11 cellular contexts compared by ENCODE assay signal in genomic region chr22:17098379-17098819, GRCh38. TPM values are rescaled to one million over a fixed set of nuclear protein-coding genes. Genes with fewer than 3 reads are reported as not detected.
A peak's percentile ranks its signal among the peaks of the same experiment; 100 is the strongest.
DNase-seq lines count a peak whose midpoint lies in the region; ATAC-seq and TF ChIP-seq lines count a peak whose summit lies in the region.
"Had no signal": no experiment of that assay in that cellular context is flagged by ENCODE, and none has a peak within 500 bp of the region (broad histone marks: within the 10 kb centered on the region; RNA-seq: fewer than 3 reads in every experiment).

No MANE protein-coding gene starts in this region.

- no peaks in the 10 kb centered on the region for H3K9me3 Mint-ChIP-seq in activated T-cell treated with anti-CD3 and anti-CD28 coated beads, Interleukin-2, amount 50 U/mL, for 4 hours
- no peaks in the 10 kb centered on the region for H3K9me3 Mint-ChIP-seq in stimulated activated naive B cell treated with anti-CD40 and anti-IgM and Interleukin-4, amounts not matched to agents 10 μg/mL and 1 μg/mL and 100 μg/mL, for 72 hours

- H3K4me3 ChIP-seq in effector memory CD4-positive, alpha-beta T cell (ENCODE audit: insufficient read depth, low read depth, low read length, poor library complexity, severe bottlenecking), result no peak overlapping the region
- H3K4me3 ChIP-seq in prostate gland, result no peak overlapping the region
- H3K4me3 ChIP-seq: smooth muscle cell had no signal

- no peaks in the 10 kb centered on the region for H3K9me3 ChIP-seq in effector memory CD4-positive, alpha-beta T cell (ENCODE audit: control insufficient read depth, low read length)
- H3K9me3 ChIP-seq in prostate gland, result no peaks in the 10 kb centered on the region

- H3K36me3 ChIP-seq in effector memory CD4-positive, alpha-beta T cell (ENCODE audit: control insufficient read depth, insufficient read depth, low read length), result peaks cover 46% of the 10 kb centered on the region
- H3K36me3 ChIP-seq in prostate gland, result peaks cover 10 to 18% of the 10 kb centered on the region in 2 donors

- ATAC-seq in activated T-cell treated with anti-CD3 and anti-CD28 coated beads, Interleukin-2, amount 50 U/mL, for 4 hours, result peak; percentile 67 to 80
- peak; percentile 74 to 87 for ATAC-seq in stimulated activated naive B cell treated with anti-CD40 and anti-IgM and Interleukin-4, amounts not matched to agents 10 μg/mL and 1 μg/mL and 100 μg/mL, for 72 hours (replicated peaks)
- ATAC-seq in HG03469 (IDR thresholded peaks at IDR 0.05; ENCODE audit: unreplicated experiment), result no peak

- WGBS in prostate gland, result 79% methylated on average over 7 of the region's 7 CpGs

- no peak overlapping the region for H3K4me3 Mint-ChIP-seq in activated T-cell treated with anti-CD3 and anti-CD28 coated beads, Interleukin-2, amount 50 U/mL, for 4 hours
- H3K4me3 Mint-ChIP-seq in stimulated activated naive B cell treated with anti-CD40 and anti-IgM and Interleukin-4, amounts not matched to agents 10 μg/mL and 1 μg/mL and 100 μg/mL, for 72 hours, result no peak overlapping the region

- TF ChIP-seq POLR2A in prostate gland (IDR thresholded peaks at IDR 0.05), result no peak

- no peaks in the 10 kb centered on the region for H3K27me3 Mint-ChIP-seq in activated T-cell treated with anti-CD3 and anti-CD28 coated beads, Interleukin-2, amount 50 U/mL, for 4 hours (ENCODE audit: low read depth)
- H3K27me3 Mint-ChIP-seq in stimulated activated naive B cell treated with anti-CD40 and anti-IgM and Interleukin-4, amounts not matched to agents 10 μg/mL and 1 μg/mL and 100 μg/mL, for 72 hours, result no peaks in the 10 kb centered on the region

- H3K27ac Mint-ChIP-seq in stimulated activated naive B cell treated with anti-CD40 and anti-IgM and Interleukin-4, amounts not matched to agents 10 μg/mL and 1 μg/mL and 100 μg/mL, for 72 hours, result no peak overlapping the region

- H3K4me1 ChIP-seq in effector memory CD4-positive, alpha-beta T cell (ENCODE audit: control insufficient read depth, insufficient read depth, low read length, poor library complexity, severe bottlenecking), result peaks cover 41% of the 10 kb centered on the region
- H3K4me1 ChIP-seq in prostate gland (replicated peaks), result no peaks in the 10 kb centered on the region

- peaks cover 88% of the 10 kb centered on the region for H3K4me1 Mint-ChIP-seq in activated T-cell treated with anti-CD3 and anti-CD28 coated beads, Interleukin-2, amount 50 U/mL, for 4 hours (ENCODE audit: low read depth)
- H3K4me1 Mint-ChIP-seq in stimulated activated naive B cell treated with anti-CD40 and anti-IgM and Interleukin-4, amounts not matched to agents 10 μg/mL and 1 μg/mL and 100 μg/mL, for 72 hours, result peaks cover 19 to 46% of the 10 kb centered on the region in 2 donors

- no peaks in the 10 kb centered on the region for H3K27me3 ChIP-seq in effector memory CD4-positive, alpha-beta T cell (replicated peaks; ENCODE audit: control insufficient read depth, insufficient read depth, low read length, poor library complexity, severe bottlenecking)
- no peaks in the 10 kb centered on the region for H3K27me3 ChIP-seq in prostate gland (replicated peaks; ENCODE audit: insufficient read depth)

- intact Hi-C loops in prostate gland (cut with DNase I), result no loop called here

- peaks cover 34% of the 10 kb centered on the region for H3K36me3 Mint-ChIP-seq in activated T-cell treated with anti-CD3 and anti-CD28 coated beads, Interleukin-2, amount 50 U/mL, for 4 hours (ENCODE audit: insufficient read depth)
- peaks cover 43% of the 10 kb centered on the region in 2 donors for H3K36me3 Mint-ChIP-seq in stimulated activated naive B cell treated with anti-CD40 and anti-IgM and Interleukin-4, amounts not matched to agents 10 μg/mL and 1 μg/mL and 100 μg/mL, for 72 hours

- H3K27ac ChIP-seq in effector memory CD4-positive, alpha-beta T cell (ENCODE audit: insufficient read depth, low read length, poor library complexity, severe bottlenecking), result peak overlapping the region; percentile 32
- H3K27ac ChIP-seq in prostate gland, result no peak overlapping the region

- no peak for TF ChIP-seq CTCF in prostate gland (IDR thresholded peaks at IDR 0.05)

- DNase-seq in activated T-cell treated with anti-CD3 and anti-CD28 coated beads, Interleukin-2, amount 50 U/mL, for 4 hours, result no peak
- no peak for DNase-seq in activated T-cell treated with anti-CD3 and anti-CD28 coated beads for 4 hours
- peak; percentile 98 for DNase-seq in SIG-M5 treated with dmso at 0.1 percent for 504 hours (lab: John Stamatoyannopoulos, UW; ENCODE audit: unreplicated experiment)
- no peak for DNase-seq in effector memory CD4-positive, alpha-beta T cell
- no peak for DNase-seq in stimulated activated naive B cell treated with anti-CD40 and anti-IgM and Interleukin-4, amounts not matched to agents 10 μg/mL and 1 μg/mL and 100 μg/mL, for 72 hours
- no peak for DNase-seq in prostate gland (ENCODE audit: low spot score)
- DNase-seq in DMS153 treated with DMSO at 0.1 percent for 48 hours (lab: John Stamatoyannopoulos, UW; ENCODE audit: unreplicated experiment), result no peak
- DNase-seq: activated CD4-positive, alpha-beta T cell treated with anti-CD3 and anti-CD28 coated beads for 48 hours; stimulated activated naive CD4-positive, alpha-beta T cell treated with Interleukin-2 at 50 U/mL for 16 hours had no signal

RNA-seq across cellular contexts. Expression of gene IL17RA, which starts 13.6 kb away (rescaled TPM):
- total RNA-seq in activated T-cell treated with anti-CD3 and anti-CD28 coated beads, Interleukin-2, amount 50 U/mL, for 4 hours, result 10 to 100 TPM; 14.1 to 19.6 (median 16.6) TPM
- 10 to 100 TPM; 16.1 to 17.4 TPM for total RNA-seq in prostate gland

RNA-seq across cellular contexts. Expression of gene TMEM121B, which starts 22.8 kb away (rescaled TPM):
- under 1 TPM; 0.24 to 0.43 (median 0.38) TPM for total RNA-seq in activated T-cell treated with anti-CD3 and anti-CD28 coated beads, Interleukin-2, amount 50 U/mL, for 4 hours
- 10 to 100 TPM in 1 of 2 donors, 1 to 10 TPM in 1; 7.6 to 15.5 TPM for total RNA-seq in prostate gland

Comparison
In these comparisons a context has a peak if more than half of its experiments do, and no peak if none do; other contexts are left out.
1. RNA of gene TMEM121B, which starts 22.8 kb away (total RNA-seq): 7.6 to 15.5 TPM in prostate gland; 0.24 to 0.43 TPM in activated T-cell treated with anti-CD3 and anti-CD28 coated beads, Interleukin-2, amount 50 U/mL, for 4 hours; every median in the first group is over 4 times any median in the second.